In genomic region chr9:127455299-127455992, GRCh38 we compare ENCODE assay signal across 9 cellular contexts. TPM values are rescaled to one million over a fixed set of nuclear protein-coding genes. Genes with fewer than 3 reads are reported as not detected.
DNase-seq lines count a peak whose midpoint lies in the region; ATAC-seq, FAIRE-seq and TF ChIP-seq lines count a peak whose summit lies in the region.
"Had no signal": no experiment of that assay in that cellular context is flagged by ENCODE, and none has a peak within 500 bp of the region (broad histone marks: within the 10 kb centered on the region; RNA-seq: fewer than 3 reads in every experiment).

No MANE protein-coding gene starts in this region.

- H3K4me1 Mint-ChIP-seq in activated T-helper 1 cell treated with anti-CD3 and anti-CD28 coated beads, Interleukin-12 subunit alpha, Interleukin-12 subunit beta, Interleukin-2, Interleukin-4 antibody, amounts not matched to agents 30 ng/mL and 10 ng/mL and 1 ng/mL, durations not matched to agents 14 hours and 24 hours and 36 hours (ENCODE audit: low read depth): peaks cover 17% of the 10 kb centered on the region

- FAIRE-seq in H54 (lab: Jason Lieb, UNC): no peak

- ATAC-seq in GM21737 (IDR thresholded peaks at IDR 0.05; ENCODE audit: unreplicated experiment) (no peak), HG03139 (IDR thresholded peaks at IDR 0.05; ENCODE audit: unreplicated experiment) (no peak)

- peaks cover 17% of the 10 kb centered on the region for H3K36me3 Mint-ChIP-seq in activated T-helper 1 cell treated with anti-CD3 and anti-CD28 coated beads, Interleukin-12 subunit alpha, Interleukin-12 subunit beta, Interleukin-2, Interleukin-4 antibody, amounts not matched to agents 30 ng/mL and 10 ng/mL and 1 ng/mL, durations not matched to agents 14 hours and 24 hours and 36 hours (ENCODE audit: low read depth)

- no peaks in the 10 kb centered on the region for H3K9me3 Mint-ChIP-seq in activated T-helper 1 cell treated with anti-CD3 and anti-CD28 coated beads, Interleukin-12 subunit alpha, Interleukin-12 subunit beta, Interleukin-2, Interleukin-4 antibody, amounts not matched to agents 30 ng/mL and 10 ng/mL and 1 ng/mL, durations not matched to agents 14 hours and 24 hours and 36 hours

- intact Hi-C loops in activated T-helper 1 cell treated with anti-CD3 and anti-CD28 coated beads, Interleukin-12 subunit alpha, Interleukin-12 subunit beta, Interleukin-2, Interleukin-4 antibody, amounts not matched to agents 30 ng/mL and 10 ng/mL and 1 ng/mL, durations not matched to agents 14 hours and 24 hours and 36 hours (cut with micrococcal nuclease): loop anchor here (1.0 to 10.0 kb wide), 4 partner anchors 144 to 511 kb away; no protein-coding TSS in a partner anchor

- TF ChIP-seq CTCF in VCaP (conservative IDR thresholded peaks at IDR 0.05): peak; percentile 76

- no peaks in the 10 kb centered on the region for H3K27me3 Mint-ChIP-seq in activated T-helper 1 cell treated with anti-CD3 and anti-CD28 coated beads, Interleukin-12 subunit alpha, Interleukin-12 subunit beta, Interleukin-2, Interleukin-4 antibody, amounts not matched to agents 30 ng/mL and 10 ng/mL and 1 ng/mL, durations not matched to agents 14 hours and 24 hours and 36 hours (ENCODE audit: insufficient read depth)

- no peak overlapping the region; the same call in 1 of the 2 replicates for H3K27ac ChIP-seq in VCaP
- H3K27ac ChIP-seq: thoracic aorta had no signal

- peak; percentile 84 to 91 for DNase-seq in AML-193 (lab: John Stamatoyannopoulos, UW)
- DNase-seq in H54 (ENCODE audit: insufficient read length, low spot score): peak; percentile 66
- peak; percentile 52 for DNase-seq in iPS-NIHi11 (ENCODE audit: low spot score)
- no peak for DNase-seq in DMS114 treated with DMSO at 0.1 percent for 48 hours (lab: John Stamatoyannopoulos, UW; ENCODE audit: unreplicated experiment)
- DNase-seq in activated T-helper 1 cell treated with anti-CD3 and anti-CD28 coated beads, Interleukin-12 subunit alpha, Interleukin-12 subunit beta, Interleukin-2, Interleukin-4 antibody, amounts not matched to agents 30 ng/mL and 10 ng/mL and 1 ng/mL, durations not matched to agents 14 hours and 24 hours and 36 hours (ENCODE audit: low spot score): no peak

- TF ChIP-seq POLR2A in H54 (IDR thresholded peaks at IDR 0.05; ENCODE audit: low read depth, low read length): no peak

- H3K4me3 Mint-ChIP-seq in activated T-helper 1 cell treated with anti-CD3 and anti-CD28 coated beads, Interleukin-12 subunit alpha, Interleukin-12 subunit beta, Interleukin-2, Interleukin-4 antibody, amounts not matched to agents 30 ng/mL and 10 ng/mL and 1 ng/mL, durations not matched to agents 14 hours and 24 hours and 36 hours: no peak overlapping the region

- no peak overlapping the region for H3K27ac Mint-ChIP-seq in activated T-helper 1 cell treated with anti-CD3 and anti-CD28 coated beads, Interleukin-12 subunit alpha, Interleukin-12 subunit beta, Interleukin-2, Interleukin-4 antibody, amounts not matched to agents 30 ng/mL and 10 ng/mL and 1 ng/mL, durations not matched to agents 14 hours and 24 hours and 36 hours

RNA-seq across cellular contexts. Expression of gene LRSAM1, which starts 4.1 kb away (rescaled TPM):
- total RNA-seq in activated T-helper 1 cell treated with anti-CD3 and anti-CD28 coated beads, Interleukin-12 subunit alpha, Interleukin-12 subunit beta, Interleukin-2, Interleukin-4 antibody, amounts not matched to agents 30 ng/mL and 10 ng/mL and 1 ng/mL, durations not matched to agents 14 hours and 24 hours and 36 hours: 23.8 and 25.8 TPM in 2 replicates

RNA-seq across cellular contexts. Expression of gene RPL12, which starts 4.2 kb away (rescaled TPM):
- total RNA-seq in activated T-helper 1 cell treated with anti-CD3 and anti-CD28 coated beads, Interleukin-12 subunit alpha, Interleukin-12 subunit beta, Interleukin-2, Interleukin-4 antibody, amounts not matched to agents 30 ng/mL and 10 ng/mL and 1 ng/mL, durations not matched to agents 14 hours and 24 hours and 36 hours: 1,157 and 1,162 TPM in 2 replicates

RNA-seq across cellular contexts. Expression of gene ZNF79, which starts 31.3 kb away (rescaled TPM):
- 21.7 and 23.1 TPM in 2 replicates for total RNA-seq in activated T-helper 1 cell treated with anti-CD3 and anti-CD28 coated beads, Interleukin-12 subunit alpha, Interleukin-12 subunit beta, Interleukin-2, Interleukin-4 antibody, amounts not matched to agents 30 ng/mL and 10 ng/mL and 1 ng/mL, durations not matched to agents 14 hours and 24 hours and 36 hours

RNA-seq across cellular contexts. Expression of gene SLC2A8, which starts 58.5 kb away (rescaled TPM):
- 10.4 and 11.6 TPM in 2 replicates for total RNA-seq in activated T-helper 1 cell treated with anti-CD3 and anti-CD28 coated beads, Interleukin-12 subunit alpha, Interleukin-12 subunit beta, Interleukin-2, Interleukin-4 antibody, amounts not matched to agents 30 ng/mL and 10 ng/mL and 1 ng/mL, durations not matched to agents 14 hours and 24 hours and 36 hours

Comparison
In these comparisons a context has a peak if more than half of its experiments do, and no peak if none do; other contexts are left out.
1. DNase-seq: peak in AML-193 (2 of 2), H54 (single experiment) and iPS-NIHi11 (single experiment); none in DMS114 treated with DMSO at 0.1 percent for 48 hours (single experiment) and activated T-helper 1 cell treated with anti-CD3 and anti-CD28 coated beads, Interleukin-12 subunit alpha, Interleukin-12 subunit beta, Interleukin-2, Interleukin-4 antibody, amounts not matched to agents 30 ng/mL and 10 ng/mL and 1 ng/mL, durations not matched to agents 14 hours and 24 hours and 36 hours (single experiment).